In genomic region chr20:16587066-16587465, GRCh38 we compare ENCODE assay signal across 17 cellular contexts. TPM values are rescaled to one million over a fixed set of nuclear protein-coding genes. Genes with fewer than 3 reads are reported as not detected.
DNase-seq lines count a peak whose midpoint lies in the region; ATAC-seq and TF ChIP-seq lines count a peak whose summit lies in the region.
"Had no signal": no experiment of that assay in that cellular context is flagged by ENCODE, and none has a peak within 500 bp of the region (broad histone marks: within the 10 kb centered on the region; RNA-seq: fewer than 3 reads in every experiment).

No MANE protein-coding gene starts in this region.

- H3K27ac ChIP-seq in GM23338 (ENCODE audit: low read depth) (peak overlapping the region; percentile 23; the same call in 1 of the 2 replicates), esophagus muscularis mucosa (replicated peaks in 1 of 4) (no peak overlapping the region), transverse colon (peak overlapping the region in 2 of 4 donors; percentile 31 to 38), left ventricle myocardium inferior (replicated peaks) (no peak overlapping the region)
- H3K27ac ChIP-seq: 22Rv1, A549, C4-2B had no signal

- peak overlapping the region; percentile 38; the same call in 1 of the 2 replicates for H3K4me2 ChIP-seq in GM23338
- H3K4me2 ChIP-seq: A549 had no signal

- H3K9me2 ChIP-seq in GM23338 (ENCODE audit: insufficient read depth) = peaks cover 8% of the 10 kb centered on the region; the same call in 1 of the 2 replicates

- H3K4me1 Mint-ChIP-seq in GM23338 = peaks cover 10% of the 10 kb centered on the region

- H3K9me3 ChIP-seq in esophagus muscularis mucosa (no peaks in the 10 kb centered on the region), transverse colon (no peaks in the 10 kb centered on the region), left ventricle myocardium inferior (replicated peaks) (no peaks in the 10 kb centered on the region)
- H3K9me3 ChIP-seq: A549, Caco-2, HAP-1 had no signal

- TF ChIP-seq CTCF in GM23338 (conservative IDR thresholded peaks at IDR 0.05; ENCODE audit: low read depth in 2 of 2) = no peak
- no peak for TF ChIP-seq CTCF in esophagus muscularis mucosa (IDR thresholded peaks at IDR 0.05)
- no peak for TF ChIP-seq CTCF in transverse colon (IDR thresholded peaks at IDR 0.05)
- no peak for TF ChIP-seq CTCF in left ventricle myocardium inferior (IDR thresholded peaks at IDR 0.05; ENCODE audit: borderline replicate concordance)

- WGBS in esophagus muscularis mucosa = 78% methylated on average over 2 of the region's 2 CpGs
- 46 to 62% methylated on average over 2 of the region's 2 CpGs for WGBS in transverse colon (ENCODE audit: low coverage in 1 of 2), 2 donors

- no peaks in the 10 kb centered on the region for H3K27me3 Mint-ChIP-seq in GM23338 (ENCODE audit: insufficient read depth, low read depth, poor library complexity)

- H3K4me3 Mint-ChIP-seq in GM23338 = no peak overlapping the region
- H3K4me3 Mint-ChIP-seq: CD4-positive, alpha-beta T cell had no signal

- H3K27me3 ChIP-seq in GM23338 (ENCODE audit: insufficient read depth) = no peaks in the 10 kb centered on the region
- H3K27me3 ChIP-seq in esophagus muscularis mucosa = peaks cover 0 to 33% (median 0%) of the 10 kb centered on the region in 4 donors
- H3K27me3 ChIP-seq in transverse colon = no peaks in the 10 kb centered on the region
- peaks cover 54% of the 10 kb centered on the region for H3K27me3 ChIP-seq in left ventricle myocardium inferior (ENCODE audit: low read depth)

- no peaks in the 10 kb centered on the region for H3K79me2 ChIP-seq in GM23338 (replicated peaks; ENCODE audit: insufficient read depth)

- H3K36me3 ChIP-seq in GM23338 (ENCODE audit: insufficient read depth) (no peaks in the 10 kb centered on the region), esophagus muscularis mucosa (no peaks in the 10 kb centered on the region), transverse colon (no peaks in the 10 kb centered on the region), left ventricle myocardium inferior (no peaks in the 10 kb centered on the region)
- H3K36me3 ChIP-seq: HAP-1 had no signal

- DNase-seq in GM23338 (ENCODE audit: low spot score) = peak; percentile 16
- DNase-seq in esophagus muscularis mucosa (ENCODE audit: extremely low spot score) = peak; percentile 26
- no peak for DNase-seq in left lobe of liver (ENCODE audit: low spot score)
- DNase-seq in transverse colon = no peak
- no peak for DNase-seq in stimulated activated naive CD4-positive, alpha-beta T cell treated with Interleukin-2 at 50 U/mL for 16 hours (lab: John Stamatoyannopoulos, UW)
- no peak for DNase-seq in left ventricle myocardium inferior
- DNase-seq in NCI-H1417 treated with DMSO at 0.1 percent for 48 hours (lab: John Stamatoyannopoulos, UW) = no peak
- DNase-seq: AML-193; Caco-2; CD4-positive, alpha-beta T cell; DMS153; DMS79; GDM1 had no signal

- TF ChIP-seq POLR2A in esophagus muscularis mucosa (IDR thresholded peaks at IDR 0.05; ENCODE audit: low read depth) = no peak
- TF ChIP-seq POLR2A in transverse colon (IDR thresholded peaks at IDR 0.05) = peak; percentile 12

- no peaks in the 10 kb centered on the region for H4K20me1 ChIP-seq in GM23338 (replicated peaks; ENCODE audit: insufficient read depth)

- H3K4me3 ChIP-seq in GM23338 (no peak overlapping the region), esophagus muscularis mucosa (no peak overlapping the region), transverse colon (no peak overlapping the region), left ventricle myocardium inferior (no peak overlapping the region)
- H3K4me3 ChIP-seq: A549, HAP-1 had no signal

- peak; percentile 53; the same call in 2 of the 3 replicates for ATAC-seq in GM23338
- ATAC-seq in left lobe of liver = peak; percentile 62
- ATAC-seq: A549 had no signal

- no peaks in the 10 kb centered on the region for H3F3A ChIP-seq in GM23338 (replicated peaks; ENCODE audit: low read depth)

- peak overlapping the region; percentile 6; the same call in 1 of the 2 replicates for H2AFZ ChIP-seq in GM23338

- no peaks in the 10 kb centered on the region for H3K36me3 Mint-ChIP-seq in GM23338 (ENCODE audit: low read depth)

- H3K9me3 Mint-ChIP-seq in GM23338 = no peaks in the 10 kb centered on the region
- H3K9me3 Mint-ChIP-seq: CD4-positive, alpha-beta T cell had no signal

- peak overlapping the region; percentile 24; the same call in 1 of the 2 replicates for H3K27ac Mint-ChIP-seq in GM23338
- H3K27ac Mint-ChIP-seq: CD4-positive, alpha-beta T cell had no signal

- in situ Hi-C loops in transverse colon (cut with MboI; ENCODE audit: low pct_ligation_motif_present in 1 of 4, low pct_unique_long_range_greater_than_20kb in 1 of 4, low sequenced_read_pairs in 3 of 4) = no loop called here

- TF ChIP-seq EP300 in esophagus muscularis mucosa (IDR thresholded peaks at IDR 0.05) (no peak), transverse colon (IDR thresholded peaks at IDR 0.05; ENCODE audit: low read depth) (no peak)

- no peaks in the 10 kb centered on the region for H3K4me1 ChIP-seq in GM23338 (ENCODE audit: insufficient read depth)
- no peaks in the 10 kb centered on the region for H3K4me1 ChIP-seq in esophagus muscularis mucosa
- peaks cover 0 to 5% (median 0%) of the 10 kb centered on the region in 4 donors for H3K4me1 ChIP-seq in transverse colon
- no peaks in the 10 kb centered on the region for H3K4me1 ChIP-seq in left ventricle myocardium inferior
- H3K4me1 ChIP-seq: A549, HAP-1 had no signal

- intact Hi-C loops in esophagus muscularis mucosa (cut with DNase I) = no loop called here
- intact Hi-C loops in transverse colon (cut with DNase I; ENCODE audit: low total_unique reads) = no loop called here
- intact Hi-C loops in left ventricle myocardium inferior (cut with micrococcal nuclease) = no loop called here

TF ChIP-seq in GM23338, 12 proteins besides CTCF, POLR2A, EP300 and RAD21 (continues in another document):
- TF ChIP-seq ZNF331 (CRISPR knock-in tag; IDR thresholded peaks at IDR 0.05; ENCODE audit: low read depth) = no peak
- TF ChIP-seq, protein P1, sequence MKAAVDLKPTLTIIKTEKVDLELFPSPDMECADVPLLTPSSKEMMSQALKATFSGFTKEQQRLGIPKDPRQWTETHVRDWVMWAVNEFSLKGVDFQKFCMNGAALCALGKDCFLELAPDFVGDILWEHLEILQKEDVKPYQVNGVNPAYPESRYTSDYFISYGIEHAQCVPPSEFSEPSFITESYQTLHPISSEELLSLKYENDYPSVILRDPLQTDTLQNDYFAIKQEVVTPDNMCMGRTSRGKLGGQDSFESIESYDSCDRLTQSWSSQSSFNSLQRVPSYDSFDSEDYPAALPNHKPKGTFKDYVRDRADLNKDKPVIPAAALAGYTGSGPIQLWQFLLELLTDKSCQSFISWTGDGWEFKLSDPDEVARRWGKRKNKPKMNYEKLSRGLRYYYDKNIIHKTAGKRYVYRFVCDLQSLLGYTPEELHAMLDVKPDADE (IDR thresholded peaks at IDR 0.05) = no peak

RNA-seq across cellular contexts. Expression of gene KIF16B, which starts 13.8 kb away (rescaled TPM):
- total RNA-seq in GM23338 (2014; rRNA removed; shearing (Covaris generic)) = 11.1 and 12.8 TPM in 2 replicates
- polyA plus RNA-seq in GM23338 (2016; fragmentation: Nextera tagmentation; extraction: Ambion mirVana) = 5.5 and 6.5 TPM in 2 replicates
- total RNA-seq in esophagus muscularis mucosa (10 to 100 TPM; 15.4 to 21.1 (median 19.3) TPM), left lobe of liver (10.1 TPM), transverse colon (100 to 1,000 TPM in 1 of 4 donors, 10 to 100 TPM in 3; 82.7 to 154 (median 90.1) TPM), left ventricle myocardium inferior (16.4 TPM)

Comparison
In these comparisons a context has a peak if more than half of its experiments do, and no peak if none do; other contexts are left out.
1. DNase-seq: peak in GM23338 (single experiment) and esophagus muscularis mucosa (single experiment); none in left lobe of liver (single experiment), transverse colon (single experiment), stimulated activated naive CD4-positive, alpha-beta T cell treated with Interleukin-2 at 50 U/mL for 16 hours (single experiment), left ventricle myocardium inferior (single experiment) and NCI-H1417 treated with DMSO at 0.1 percent for 48 hours (single experiment).